Comparison of ENCODE assay signal across 1 cellular context in genomic region chr2:113320106-113320505, GRCh38.
TF ChIP-seq lines count a peak whose summit lies in the region.

No MANE protein-coding gene starts in this region.

TF ChIP-seq in HepG2, 621 proteins besides CTCF, POLR2A, EP300 and RAD21:
- peak; percentile 38; the same call in 1 of the 2 replicates for TF ChIP-seq STAG1 (CRISPR knock-in tag; IDR thresholded peaks at IDR 0.05)
